Comparison of ENCODE assay signal across 10 cellular contexts in genomic region chr1:214558002-214558770, GRCh38.
A peak's percentile ranks its signal among the peaks of the same experiment; 100 is the strongest.
DNase-seq lines count a peak whose midpoint lies in the region; ATAC-seq and TF ChIP-seq lines count a peak whose summit lies in the region.
"Had no signal": no experiment of that assay in that cellular context is flagged by ENCODE, and none has a peak within 500 bp of the region (broad histone marks: within the 10 kb centered on the region; RNA-seq: fewer than 3 reads in every experiment).

No MANE protein-coding gene starts in this region.

- no peaks in the 10 kb centered on the region; the same call in 1 of the 2 replicates for H3K9me3 ChIP-seq in HEK293 (ENCODE audit: control insufficient read depth, insufficient read depth, low read depth, low read length)

- no peak overlapping the region for H3K27ac ChIP-seq in HEK293 (ENCODE audit: extremely low read depth, low read depth, low read length)
- peak overlapping the region; percentile 69 for H3K27ac ChIP-seq in RWPE1
- H3K27ac ChIP-seq: HL-60 had no signal

- ATAC-seq in HG02623 (IDR thresholded peaks at IDR 0.05; ENCODE audit: unreplicated experiment), result no peak

- peaks cover 6% of the 10 kb centered on the region; the same call in 1 of the 2 replicates for H3K4me1 ChIP-seq in HEK293 (ENCODE audit: control insufficient read depth, insufficient read depth, low read length)

- POLR2A ChIA-PET in HEK293 (lab: Yijun Ruan, JAX) (no interaction called here), RWPE1 (lab: Yijun Ruan, JAX; ENCODE audit: low non-redundant PET) (no interaction called here)

- DNase-seq in EL (peak; percentile 94), RWPE1 (ENCODE audit: low spot score) (peak; percentile 65), kidney glomerular epithelial cell (lab: John Stamatoyannopoulos, UW) (peak; percentile 96), HuH-7 (ENCODE audit: low spot score) (no peak), NCI-H2171 treated with DMSO at 0.1 percent for 48 hours (lab: John Stamatoyannopoulos, UW) (no peak)
- no peak for DNase-seq in stimulated activated CD4-positive, alpha-beta T cell treated with anti-CD3 and anti-CD28 coated beads, Interleukin-15, amount 100 ng/mL, for 24 hours
- DNase-seq: Right ventricle myocardium superior had no signal

- H3K36me3 ChIP-seq in HEK293 (ENCODE audit: control insufficient read depth in 2 of 2, insufficient read depth in 1 of 2, low read length in 2 of 2), result no peaks in the 10 kb centered on the region

- CTCF ChIA-PET in HEK293 (lab: Yijun Ruan, JAX), result no interaction called here
- CTCF ChIA-PET in RWPE1 (lab: Yijun Ruan, JAX), result interaction anchor here (0.7 kb wide), 1 partner anchor 9 kb away, joined by 5 read pairs; no protein-coding TSS in a partner anchor

- no peak overlapping the region for H3K4me3 ChIP-seq in HEK293 (ENCODE audit: low read depth, low read length)

- TF ChIP-seq CTCF in HEK293 (tag by site-specific recombination; IDR thresholded peaks at IDR 0.05), result no peak
- TF ChIP-seq CTCF in RWPE1 (conservative IDR thresholded peaks at IDR 0.05; ENCODE audit: low read depth), result no peak

TF ChIP-seq in HEK293, 187 proteins besides CTCF, POLR2A, EP300 and RAD21:
- TF ChIP-seq RBAK (tag by site-specific recombination; IDR thresholded peaks at IDR 0.05) (no peak), ZFP37 (tag by site-specific recombination; IDR thresholded peaks at IDR 0.05) (no peak), ZFHX2 (tag by site-specific recombination; conservative IDR thresholded peaks at IDR 0.05) (peak; percentile 46; the same call in 1 of the 2 replicates), HOXD13 (CRISPR knock-in tag; IDR thresholded peaks at IDR 0.05; ENCODE audit: borderline replicate concordance) (no peak), ZNF792 (tag by site-specific recombination; IDR thresholded peaks at IDR 0.05) (no peak), ZNF175 (tag by site-specific recombination; IDR thresholded peaks at IDR 0.05) (no peak), ZNF398 (tag by site-specific recombination; IDR thresholded peaks at IDR 0.05) (peak; percentile 66; the same call in 1 of the 2 replicates), ZNF626 (tag by site-specific recombination; IDR thresholded peaks at IDR 0.05) (no peak), ZNF221 (tag by site-specific recombination; IDR thresholded peaks at IDR 0.05; ENCODE audit: borderline replicate concordance) (no peak), HOXC10 (CRISPR knock-in tag; IDR thresholded peaks at IDR 0.05) (no peak), ZNF561 (tag by site-specific recombination; IDR thresholded peaks at IDR 0.05; ENCODE audit: borderline replicate concordance) (no peak), ZNF549 (tag by site-specific recombination; IDR thresholded peaks at IDR 0.05) (no peak)
- TF ChIP-seq, protein P1, sequence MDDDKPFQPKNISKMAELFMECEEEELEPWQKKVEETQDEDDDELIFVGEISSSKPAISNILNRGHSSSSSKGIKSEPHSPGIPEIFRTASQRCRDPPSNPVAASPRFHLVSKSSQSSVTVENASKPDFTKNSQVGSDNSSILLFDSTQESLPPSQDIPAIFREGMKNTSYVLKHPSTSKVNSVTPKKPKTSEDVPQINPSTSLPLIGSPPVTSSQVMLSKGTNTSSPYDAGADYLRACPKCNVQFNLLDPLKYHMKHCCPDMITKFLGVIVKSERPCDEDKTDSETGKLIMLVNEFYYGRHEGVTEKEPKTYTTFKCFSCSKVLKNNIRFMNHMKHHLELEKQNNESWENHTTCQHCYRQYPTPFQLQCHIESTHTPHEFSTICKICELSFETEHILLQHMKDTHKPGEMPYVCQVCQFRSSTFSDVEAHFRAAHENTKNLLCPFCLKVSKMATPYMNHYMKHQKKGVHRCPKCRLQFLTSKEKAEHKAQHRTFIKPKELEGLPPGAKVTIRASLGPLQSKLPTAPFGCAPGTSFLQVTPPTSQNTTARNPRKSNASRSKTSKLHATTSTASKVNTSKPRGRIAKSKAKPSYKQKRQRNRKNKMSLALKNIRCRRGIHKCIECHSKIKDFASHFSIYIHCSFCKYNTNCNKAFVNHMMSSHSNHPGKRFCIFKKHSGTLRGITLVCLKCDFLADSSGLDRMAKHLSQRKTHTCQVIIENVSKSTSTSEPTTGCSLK (tag by site-specific recombination; IDR thresholded peaks at IDR 0.05), result no peak
- TF ChIP-seq, protein P2, sequence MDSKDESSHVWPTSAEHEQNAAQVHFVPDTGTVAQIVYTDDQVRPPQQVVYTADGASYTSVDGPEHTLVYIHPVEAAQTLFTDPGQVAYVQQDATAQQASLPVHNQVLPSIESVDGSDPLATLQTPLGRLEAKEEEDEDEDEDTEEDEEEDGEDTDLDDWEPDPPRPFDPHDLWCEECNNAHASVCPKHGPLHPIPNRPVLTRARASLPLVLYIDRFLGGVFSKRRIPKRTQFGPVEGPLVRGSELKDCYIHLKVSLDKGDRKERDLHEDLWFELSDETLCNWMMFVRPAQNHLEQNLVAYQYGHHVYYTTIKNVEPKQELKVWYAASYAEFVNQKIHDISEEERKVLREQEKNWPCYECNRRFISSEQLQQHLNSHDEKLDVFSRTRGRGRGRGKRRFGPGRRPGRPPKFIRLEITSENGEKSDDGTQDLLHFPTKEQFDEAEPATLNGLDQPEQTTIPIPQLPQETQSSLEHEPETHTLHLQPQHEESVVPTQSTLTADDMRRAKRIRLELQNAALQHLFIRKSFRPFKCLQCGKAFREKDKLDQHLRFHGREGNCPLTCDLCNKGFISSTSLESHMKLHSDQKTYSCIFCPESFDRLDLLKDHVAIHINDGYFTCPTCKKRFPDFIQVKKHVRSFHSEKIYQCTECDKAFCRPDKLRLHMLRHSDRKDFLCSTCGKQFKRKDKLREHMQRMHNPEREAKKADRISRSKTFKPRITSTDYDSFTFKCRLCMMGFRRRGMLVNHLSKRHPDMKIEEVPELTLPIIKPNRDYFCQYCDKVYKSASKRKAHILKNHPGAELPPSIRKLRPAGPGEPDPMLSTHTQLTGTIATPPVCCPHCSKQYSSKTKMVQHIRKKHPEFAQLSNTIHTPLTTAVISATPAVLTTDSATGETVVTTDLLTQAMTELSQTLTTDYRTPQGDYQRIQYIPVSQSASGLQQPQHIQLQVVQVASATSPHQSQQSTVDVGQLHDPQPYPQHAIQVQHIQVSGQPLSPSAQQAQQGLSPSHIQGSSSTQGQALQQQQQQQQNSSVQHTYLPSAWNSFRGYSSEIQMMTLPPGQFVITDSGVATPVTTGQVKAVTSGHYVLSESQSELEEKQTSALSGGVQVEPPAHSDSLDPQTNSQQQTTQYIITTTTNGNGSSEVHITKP (tag by site-specific recombination; IDR thresholded peaks at IDR 0.05), result peak; percentile 67
- TF ChIP-seq, protein P3, sequence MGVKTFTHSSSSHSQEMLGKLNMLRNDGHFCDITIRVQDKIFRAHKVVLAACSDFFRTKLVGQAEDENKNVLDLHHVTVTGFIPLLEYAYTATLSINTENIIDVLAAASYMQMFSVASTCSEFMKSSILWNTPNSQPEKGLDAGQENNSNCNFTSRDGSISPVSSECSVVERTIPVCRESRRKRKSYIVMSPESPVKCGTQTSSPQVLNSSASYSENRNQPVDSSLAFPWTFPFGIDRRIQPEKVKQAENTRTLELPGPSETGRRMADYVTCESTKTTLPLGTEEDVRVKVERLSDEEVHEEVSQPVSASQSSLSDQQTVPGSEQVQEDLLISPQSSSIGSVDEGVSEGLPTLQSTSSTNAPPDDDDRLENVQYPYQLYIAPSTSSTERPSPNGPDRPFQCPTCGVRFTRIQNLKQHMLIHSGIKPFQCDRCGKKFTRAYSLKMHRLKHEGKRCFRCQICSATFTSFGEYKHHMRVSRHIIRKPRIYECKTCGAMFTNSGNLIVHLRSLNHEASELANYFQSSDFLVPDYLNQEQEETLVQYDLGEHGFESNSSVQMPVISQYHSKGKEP (tag by site-specific recombination; IDR thresholded peaks at IDR 0.05), result no peak

Comparison
In these comparisons a context has a peak if more than half of its experiments do, and no peak if none do; other contexts are left out.
1. DNase-seq: peak in EL (single experiment), RWPE1 (single experiment) and kidney glomerular epithelial cell (single experiment); none in HuH-7 (single experiment), NCI-H2171 treated with DMSO at 0.1 percent for 48 hours (single experiment) and stimulated activated CD4-positive, alpha-beta T cell treated with anti-CD3 and anti-CD28 coated beads, Interleukin-15, amount 100 ng/mL, for 24 hours (single experiment).